8 cellular contexts compared by ENCODE assay signal in genomic region chrX:153900806-153901752, GRCh38. TPM values are rescaled to one million over a fixed set of nuclear protein-coding genes. Genes with fewer than 3 reads are reported as not detected.
DNase-seq lines count a peak whose midpoint lies in the region; ATAC-seq, FAIRE-seq and TF ChIP-seq lines count a peak whose summit lies in the region.

No MANE protein-coding gene starts in this region.

- H3K9me3 ChIP-seq in adipocyte (ENCODE audit: control insufficient read depth, low read length) (peaks cover 7% of the 10 kb centered on the region), keratinocyte (ENCODE audit: control insufficient read depth, low read depth, low read length) (no peaks in the 10 kb centered on the region)

- H3K27ac ChIP-seq in keratinocyte (ENCODE audit: control insufficient read depth, insufficient read depth, low read length): no peak overlapping the region

- peaks cover 46% of the 10 kb centered on the region for H3K4me1 Mint-ChIP-seq in stimulated activated effector memory CD8-positive, alpha-beta T cell treated with anti-CD3 and anti-CD28 coated beads, Interleukin-12 subunit alpha, Interleukin-12 subunit beta, amount 100 ng/mL, for 72 hours

- peak overlapping the region; percentile 85 for H3K27ac Mint-ChIP-seq in stimulated activated effector memory CD8-positive, alpha-beta T cell treated with anti-CD3 and anti-CD28 coated beads, Interleukin-12 subunit alpha, Interleukin-12 subunit beta, amount 100 ng/mL, for 72 hours

- H3K27me3 ChIP-seq in adipocyte (replicated peaks; ENCODE audit: control insufficient read depth, insufficient read depth, low read length): peaks cover 15% of the 10 kb centered on the region
- H3K27me3 ChIP-seq in keratinocyte (ENCODE audit: control insufficient read depth, extremely low read depth, insufficient read depth, low read length): no peaks in the 10 kb centered on the region

- dilution Hi-C loops in keratinocyte (cut with MboI; ENCODE audit: extremely low pct_ligation_motif_present, low sequenced_read_pairs): no loop called here

- H3K4me1 ChIP-seq in adipocyte (ENCODE audit: control insufficient read depth, insufficient read depth, low read length) (peaks cover 7% of the 10 kb centered on the region), keratinocyte (ENCODE audit: control insufficient read depth, extremely low read depth, insufficient read depth, low read length) (peaks cover 8% of the 10 kb centered on the region)

- peak; percentile 82 for ATAC-seq in GM21423 (IDR thresholded peaks at IDR 0.05; ENCODE audit: unreplicated experiment)
- ATAC-seq in stimulated activated effector memory CD8-positive, alpha-beta T cell treated with anti-CD3 and anti-CD28 coated beads, Interleukin-12 subunit alpha, Interleukin-12 subunit beta, amount 100 ng/mL, for 72 hours: peak; percentile 88

- H3K36me3 Mint-ChIP-seq in stimulated activated effector memory CD8-positive, alpha-beta T cell treated with anti-CD3 and anti-CD28 coated beads, Interleukin-12 subunit alpha, Interleukin-12 subunit beta, amount 100 ng/mL, for 72 hours: peaks cover 33% of the 10 kb centered on the region

- in situ Hi-C loops in KBM-7 (cut with MboI; ENCODE audit: low pct_unique_long_range_greater_than_20kb, low sequenced_read_pairs) (no loop called here), SK-MEL-5 (cut with HindIII; ENCODE audit: low pct_unique_long_range_greater_than_20kb, low sequenced_read_pairs) (no loop called here)

- H3K4me3 ChIP-seq in adipocyte (ENCODE audit: low read length) (no peak overlapping the region), keratinocyte (ENCODE audit: control insufficient read depth in 2 of 3, extremely low read depth in 1 of 3, insufficient read depth in 2 of 3, low read depth in 1 of 3, low read length in 3 of 3) (no peak overlapping the region)

- no peaks in the 10 kb centered on the region for H3K9me1 ChIP-seq in keratinocyte (ENCODE audit: control insufficient read depth, extremely low read depth, insufficient read depth, low read length)

- peak; percentile 43 for DNase-seq in DMS79 treated with DMSO at 0.1 percent for 48 hours (lab: John Stamatoyannopoulos, UW)
- peak; percentile 97 for DNase-seq in KBM-7
- peak; percentile 94 for DNase-seq in SK-MEL-5 (ENCODE audit: low read depth, low spot score)
- peak; percentile 76 for DNase-seq in adipocyte (ENCODE audit: low read depth)
- peak; percentile 60 for DNase-seq in keratinocyte (ENCODE audit: low read depth, low spot score)
- peak in 1 of 2 donors; percentile 60 for DNase-seq in stimulated activated effector memory CD8-positive, alpha-beta T cell treated with anti-CD3 and anti-CD28 coated beads, Interleukin-12 subunit alpha, Interleukin-12 subunit beta, amount 100 ng/mL, for 72 hours (ENCODE audit: low spot score in 2 of 2)
- no peak for DNase-seq in midbrain (lab: John Stamatoyannopoulos, UW)

- H3K9ac ChIP-seq in adipocyte (ENCODE audit: low read length) (no peak overlapping the region), keratinocyte (ENCODE audit: control insufficient read depth, extremely low read depth, insufficient read depth, low read length) (no peak overlapping the region)

- peak overlapping the region; percentile 32 for H3K4me2 ChIP-seq in keratinocyte (ENCODE audit: control insufficient read depth, extremely low read depth, insufficient read depth, low read depth, low read length)

- no peak overlapping the region for H2AFZ ChIP-seq in keratinocyte (ENCODE audit: control insufficient read depth, low read length)

- H3K36me3 ChIP-seq in adipocyte (ENCODE audit: control insufficient read depth, insufficient read depth, low read length, severe bottlenecking): no peaks in the 10 kb centered on the region
- H3K36me3 ChIP-seq in keratinocyte (ENCODE audit: control insufficient read depth in 2 of 2, extremely low read depth in 1 of 2, insufficient read depth in 2 of 2, low read length in 2 of 2): no peaks in the 10 kb centered on the region

- H4K20me1 ChIP-seq in keratinocyte (ENCODE audit: control insufficient read depth, extremely low read depth, insufficient read depth, low read length): no peaks in the 10 kb centered on the region

- FAIRE-seq in keratinocyte (lab: Jason Lieb, UNC): no peak

- no peaks in the 10 kb centered on the region for H3K9me3 Mint-ChIP-seq in stimulated activated effector memory CD8-positive, alpha-beta T cell treated with anti-CD3 and anti-CD28 coated beads, Interleukin-12 subunit alpha, Interleukin-12 subunit beta, amount 100 ng/mL, for 72 hours

- TF ChIP-seq CTCF in keratinocyte (optimal IDR thresholded peaks at IDR 0.05 in 1 of 3, IDR thresholded peaks at IDR 0.05 in 1 of 3, conservative IDR thresholded peaks at IDR 0.05 in 1 of 3; ENCODE audit: extremely low read depth in 1 of 3, insufficient read depth in 2 of 3, low read length in 3 of 3): no peak

- H3K79me2 ChIP-seq in keratinocyte (ENCODE audit: control insufficient read depth, insufficient read depth, low read length): no peaks in the 10 kb centered on the region

- H3K4me3 Mint-ChIP-seq in stimulated activated effector memory CD8-positive, alpha-beta T cell treated with anti-CD3 and anti-CD28 coated beads, Interleukin-12 subunit alpha, Interleukin-12 subunit beta, amount 100 ng/mL, for 72 hours: peak overlapping the region; percentile 60

RNA-seq across cellular contexts. Expression of gene AVPR2, which starts 3.4 kb away (rescaled TPM):
- 0.26 and 0.27 TPM in 2 replicates for total RNA-seq in SK-MEL-5 (2014; rRNA removed; shearing (Covaris generic))
- 0.07 and 0.22 TPM in 2 replicates for polyA plus RNA-seq in SK-MEL-5 (2015; cell fraction: cytosol; rRNA removed)
- 0.18 and 0.36 TPM in 2 replicates for polyA plus RNA-seq in SK-MEL-5 (2015; cell fraction: nucleus; rRNA removed)
- polyA plus RNA-seq in keratinocyte: not detected in 3 replicates
- not detected for polyA plus RNA-seq in keratinocyte (2011; ENCODE audit: low read depth)
- not detected in 2 replicates for polyA plus RNA-seq in keratinocyte (2011; cell fraction: cytosol; rRNA removed)
- polyA plus RNA-seq in keratinocyte (2011; cell fraction: nucleus; rRNA removed): not detected in 2 replicates
- not detected in 2 replicates for polyA plus RNA-seq in keratinocyte (2012; ENCODE audit: low replicate concordance)
- not detected in 3 replicates for polyA minus RNA-seq in keratinocyte
- polyA minus RNA-seq in keratinocyte (2011; cell fraction: cytosol; rRNA and poly(A)+ RNA removed): not detected
- not detected in 2 replicates for polyA minus RNA-seq in keratinocyte (2011; cell fraction: nucleus; rRNA and poly(A)+ RNA removed)

RNA-seq across cellular contexts. Expression of gene L1CAM, which starts 15.1 kb away (rescaled TPM):
- 58.4 and 78.9 TPM in 2 replicates for total RNA-seq in SK-MEL-5 (2014; rRNA removed; shearing (Covaris generic))
- 191 and 257 TPM in 2 replicates for polyA plus RNA-seq in SK-MEL-5 (2015; cell fraction: cytosol; rRNA removed)
- polyA plus RNA-seq in SK-MEL-5 (2015; cell fraction: nucleus; rRNA removed): 138 and 147 TPM in 2 replicates
- polyA plus RNA-seq in keratinocyte: 18.2 to 31.1 TPM (median 23.3 TPM) in 3 replicates
- 2.4 TPM for polyA plus RNA-seq in keratinocyte (2011; ENCODE audit: low read depth)
- 17.9 and 33.1 TPM in 2 replicates for polyA plus RNA-seq in keratinocyte (2011; cell fraction: cytosol; rRNA removed)
- 147 and 179 TPM in 2 replicates for polyA plus RNA-seq in keratinocyte (2011; cell fraction: nucleus; rRNA removed)
- 6.5 and 62.0 TPM in 2 replicates for polyA plus RNA-seq in keratinocyte (2012; ENCODE audit: low replicate concordance)
- polyA minus RNA-seq in keratinocyte: 56.7 to 115 TPM (median 71.5 TPM) in 3 replicates
- 111 TPM for polyA minus RNA-seq in keratinocyte (2011; cell fraction: cytosol; rRNA and poly(A)+ RNA removed)
- polyA minus RNA-seq in keratinocyte (2011; cell fraction: nucleus; rRNA and poly(A)+ RNA removed): 208 and 281 TPM in 2 replicates

RNA-seq across cellular contexts. Expression of gene ARHGAP4, which starts 25.0 kb away (rescaled TPM):
- total RNA-seq in SK-MEL-5 (2014; rRNA removed; shearing (Covaris generic)): 15.0 and 17.5 TPM in 2 replicates
- 13.6 and 15.7 TPM in 2 replicates for polyA plus RNA-seq in SK-MEL-5 (2015; cell fraction: cytosol; rRNA removed)
- 108 and 136 TPM in 2 replicates for polyA plus RNA-seq in SK-MEL-5 (2015; cell fraction: nucleus; rRNA removed)
- 0.35 to 0.66 TPM (median 0.55 TPM) in 3 replicates for polyA plus RNA-seq in keratinocyte
- not detected for polyA plus RNA-seq in keratinocyte (2011; ENCODE audit: low read depth)
- 0.28 and 0.48 TPM in 2 replicates for polyA plus RNA-seq in keratinocyte (2011; cell fraction: cytosol; rRNA removed)
- polyA plus RNA-seq in keratinocyte (2011; cell fraction: nucleus; rRNA removed): 1.4 and 1.9 TPM in 2 replicates
- 0.35 and 0.95 TPM in 2 replicates for polyA plus RNA-seq in keratinocyte (2012; ENCODE audit: low replicate concordance)
- 0.43 to 0.90 TPM (median 0.56 TPM) in 3 replicates for polyA minus RNA-seq in keratinocyte
- polyA minus RNA-seq in keratinocyte (2011; cell fraction: cytosol; rRNA and poly(A)+ RNA removed): not detected
- 0.42 and 1.1 TPM in 2 replicates for polyA minus RNA-seq in keratinocyte (2011; cell fraction: nucleus; rRNA and poly(A)+ RNA removed)

RNA-seq across cellular contexts. Expression of gene NAA10, which starts 33.8 kb away (rescaled TPM):
- total RNA-seq in SK-MEL-5 (2014; rRNA removed; shearing (Covaris generic)): 85.7 and 96.4 TPM in 2 replicates
- 205 and 223 TPM in 2 replicates for polyA plus RNA-seq in SK-MEL-5 (2015; cell fraction: cytosol; rRNA removed)
- polyA plus RNA-seq in SK-MEL-5 (2015; cell fraction: nucleus; rRNA removed): 401 and 402 TPM in 2 replicates
- polyA plus RNA-seq in keratinocyte: 103 to 149 TPM (median 112 TPM) in 3 replicates
- 27.1 TPM for polyA plus RNA-seq in keratinocyte (2011; ENCODE audit: low read depth)
- polyA plus RNA-seq in keratinocyte (2011; cell fraction: cytosol; rRNA removed): 120 and 137 TPM in 2 replicates
- polyA plus RNA-seq in keratinocyte (2011; cell fraction: nucleus; rRNA removed): 102 and 124 TPM in 2 replicates
- 84.8 and 171 TPM in 2 replicates for polyA plus RNA-seq in keratinocyte (2012; ENCODE audit: low replicate concordance)
- 71.1 to 133 TPM (median 107 TPM) in 3 replicates for polyA minus RNA-seq in keratinocyte
- polyA minus RNA-seq in keratinocyte (2011; cell fraction: cytosol; rRNA and poly(A)+ RNA removed): 77.3 TPM
- polyA minus RNA-seq in keratinocyte (2011; cell fraction: nucleus; rRNA and poly(A)+ RNA removed): 27.0 and 27.8 TPM in 2 replicates

RNA-seq across cellular contexts. Expression of gene RENBP, which starts 43.4 kb away (rescaled TPM):
- total RNA-seq in SK-MEL-5 (2014; rRNA removed; shearing (Covaris generic)): 12.3 and 13.4 TPM in 2 replicates
- 7.6 and 9.4 TPM in 2 replicates for polyA plus RNA-seq in SK-MEL-5 (2015; cell fraction: cytosol; rRNA removed)
- polyA plus RNA-seq in SK-MEL-5 (2015; cell fraction: nucleus; rRNA removed): 19.6 and 22.4 TPM in 2 replicates
- polyA plus RNA-seq in keratinocyte: 0.08 to 0.40 TPM (median 0.16 TPM) in 3 replicates
- 0.77 TPM for polyA plus RNA-seq in keratinocyte (2011; ENCODE audit: low read depth)
- 0.23 TPM in 1 of 2 replicates, not detected in the other for polyA plus RNA-seq in keratinocyte (2011; cell fraction: cytosol; rRNA removed)
- polyA plus RNA-seq in keratinocyte (2011; cell fraction: nucleus; rRNA removed): 0.39 and 0.71 TPM in 2 replicates
- 0.08 and 1.6 TPM in 2 replicates for polyA plus RNA-seq in keratinocyte (2012; ENCODE audit: low replicate concordance)
- polyA minus RNA-seq in keratinocyte: 0.13 TPM in 1 of 3 replicates, not detected in the others
- not detected for polyA minus RNA-seq in keratinocyte (2011; cell fraction: cytosol; rRNA and poly(A)+ RNA removed)
- not detected in 2 replicates for polyA minus RNA-seq in keratinocyte (2011; cell fraction: nucleus; rRNA and poly(A)+ RNA removed)
